ENCODE assay signal across 8 cellular contexts in the genomic region with DNA sequence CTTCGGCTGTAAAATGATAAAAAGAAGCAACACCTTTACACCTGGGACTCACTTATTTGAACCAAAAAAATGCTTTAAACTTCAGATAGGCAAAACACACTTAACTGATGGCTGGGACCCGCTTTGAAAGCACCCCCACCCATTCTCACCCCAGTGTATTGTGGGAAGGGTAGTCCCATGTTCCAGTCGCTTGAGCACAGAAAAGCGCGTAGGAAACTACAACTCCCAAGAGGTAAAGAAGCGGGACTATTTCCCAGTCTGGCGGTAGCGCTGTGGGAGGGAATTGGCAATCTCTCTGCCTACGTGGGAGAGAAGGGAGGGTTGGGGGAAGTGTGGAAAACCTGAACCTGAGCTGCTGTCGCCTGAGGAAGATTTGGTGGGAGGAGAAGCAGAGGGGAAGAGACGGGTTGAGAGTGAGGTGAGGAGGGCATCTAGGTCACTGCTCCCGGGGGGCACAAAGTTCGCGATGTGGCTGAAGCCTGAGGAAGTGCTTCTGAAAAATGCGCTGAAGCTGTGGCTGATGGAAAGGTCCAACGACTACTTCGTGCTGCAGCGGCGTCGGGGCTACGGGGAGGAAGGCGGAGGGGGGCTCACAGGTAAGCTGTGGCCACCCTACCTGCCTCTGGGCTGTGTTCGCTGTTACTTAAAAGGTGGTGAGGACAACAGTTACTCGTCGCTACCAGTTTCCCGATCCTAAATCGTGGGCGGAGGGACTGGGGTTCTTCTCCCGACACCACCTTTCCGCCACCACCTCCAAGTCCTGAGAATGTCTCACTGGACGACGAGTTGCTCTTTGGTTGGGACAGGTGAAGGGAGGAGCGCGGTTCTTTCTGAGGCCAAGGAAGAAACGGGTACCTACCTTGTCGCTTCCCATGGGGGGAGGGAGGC. TPM values are rescaled to one million over a fixed set of nuclear protein-coding genes. Genes with fewer than 3 reads are reported as not detected.
DNase-seq lines count a peak whose midpoint lies in the region; ATAC-seq and TF ChIP-seq lines count a peak whose summit lies in the region.

A gene (plus strand): TSS at position 286 of the 888 bp plus-strand sequence. CDS start 181 bp downstream, at position 467.

- TF ChIP-seq POLR2A in IMR-90 (IDR thresholded peaks at IDR 0.05; ENCODE audit: low read depth, low read length) (peak; percentile 63; the same call in 1 of the 2 replicates), breast epithelium (IDR thresholded peaks at IDR 0.05) (no peak)

- WGBS in IMR-90 (ENCODE audit: extremely low coverage in 2 of 2, insufficient read length in 1 of 2), 2 experiments, result 9% methylated on average over 6 of the region's 36 CpGs; no CpG with 5 or more reads in 1 of the 2 experiments
- no CpG with 5 or more reads among the region's 36 CpGs for WGBS in iPS DF 6.9 (ENCODE audit: insufficient coverage, insufficient read length)

- peak within 1 kb of the TSS; percentile 94 for H3K14ac ChIP-seq in IMR-90 (replicated peaks; ENCODE audit: low read depth, low read length)

- peak within 1 kb of the TSS; percentile 61; the same call in 1 of the 2 replicates for H2AK5ac ChIP-seq in IMR-90 (ENCODE audit: low read depth, low read length)

- peak within 1 kb of the TSS; percentile 96 for H2AFZ ChIP-seq in IMR-90 (replicated peaks; ENCODE audit: low read length, poor library complexity)

- H3K36me3 ChIP-seq in IMR-90 (ENCODE audit: control insufficient read depth, insufficient read depth, low read length) (no peaks in the 10 kb centered on the region), SJCRH30 (no peaks in the 10 kb centered on the region), breast epithelium (no peaks in the 10 kb centered on the region), iPS DF 6.9 (ENCODE audit: control insufficient read depth, insufficient read depth, low read length) (no peaks in the 10 kb centered on the region)

- no peaks in the 10 kb centered on the region for H3K9me1 ChIP-seq in IMR-90 (ENCODE audit: insufficient read depth, low read length)

- H3K4me2 ChIP-seq in IMR-90 (ENCODE audit: low read depth, low read length), result peak within 1 kb of the TSS; percentile 96

- H2BK15ac ChIP-seq in IMR-90 (ENCODE audit: low read depth, low read length), result peak within 1 kb of the TSS; percentile 28; the same call in 1 of the 3 replicates

- peak within 1 kb of the TSS; percentile 86 for H3K18ac ChIP-seq in IMR-90 (ENCODE audit: low read depth, low read length)

- TF ChIP-seq CTCF in IMR-90 (conservative IDR thresholded peaks at IDR 0.05; ENCODE audit: low read depth, low read length) (no peak), breast epithelium (IDR thresholded peaks at IDR 0.05) (no peak), retinal pigment epithelial cell (conservative IDR thresholded peaks at IDR 0.05; ENCODE audit: low read depth, low read length) (no peak)

- TF ChIP-seq RAD21 in IMR-90 (IDR thresholded peaks at IDR 0.05; ENCODE audit: low read length), result no peak

- intact Hi-C loops in IMR-90 (cut with micrococcal nuclease) (no loop called here), breast epithelium (cut with DNase I; ENCODE audit: low total_unique reads) (no loop called here)

- no peaks in the 10 kb centered on the region for H4K20me1 ChIP-seq in IMR-90 (ENCODE audit: insufficient read depth, low read length)

- CTCF ChIA-PET in IMR-90 (lab: Yijun Ruan, JAX), result no interaction called here

- H3K4me3 ChIP-seq in IMR-90 (ENCODE audit: insufficient read depth, low read depth, low read length) (peak within 1 kb of the TSS; percentile 70), SJCRH30 (peak within 1 kb of the TSS; percentile 49), breast epithelium (peak within 1 kb of the TSS; percentile 58 to 76 (median 63)), iPS DF 6.9 (ENCODE audit: low read length) (peak within 1 kb of the TSS; percentile 94), retinal pigment epithelial cell (ENCODE audit: low read length) (peak within 1 kb of the TSS; percentile 83)

- H3K4me1 ChIP-seq in IMR-90 (ENCODE audit: control insufficient read depth, insufficient read depth, low read length), result no peaks in the 10 kb centered on the region
- no peaks in the 10 kb centered on the region for H3K4me1 ChIP-seq in SJCRH30
- no peaks in the 10 kb centered on the region for H3K4me1 ChIP-seq in breast epithelium
- no peaks in the 10 kb centered on the region; the same call in 1 of the 2 replicates for H3K4me1 ChIP-seq in iPS DF 6.9 (ENCODE audit: control insufficient read depth, insufficient read depth, low read length)

- DNase-seq in ELF-1 (ENCODE audit: low read depth, low spot score) (peak; percentile 91), IMR-90 (peak; percentile 92), SJCRH30 (peak; percentile 34 to 60), breast epithelium (ENCODE audit: low spot score in 2 of 2) (peak; percentile 62 to 78), iPS DF 6.9 (ENCODE audit: low read depth, low spot score) (peak; percentile 61), retinal pigment epithelial cell (ENCODE audit: low read depth) (peak; percentile 78), NOMO-1 treated with DMSO at 0.1 percent for 48 hours (lab: John Stamatoyannopoulos, UW; ENCODE audit: unreplicated experiment) (no peak)

- POLR2A ChIA-PET in IMR-90 (lab: Charles Lee; ENCODE audit: unreplicated experiment), result interaction anchor here (0.7 kb wide), 1 partner anchor 60 kb away, joined by 5 read pairs; no protein-coding TSS in a partner anchor

- H3K4ac ChIP-seq in IMR-90 (ENCODE audit: low read depth, low read length), result peak within 1 kb of the TSS; percentile 88

- no TSS peak for BruUV-seq in IMR-90 (replicated peaks; lab: Mats Ljungman, UMichigan)

- H3K9ac ChIP-seq in IMR-90 (ENCODE audit: low read depth, low read length), result peak within 1 kb of the TSS; percentile 75

- H3K27ac ChIP-seq in IMR-90 (ENCODE audit: insufficient read depth, low read length) (peak within 1 kb of the TSS; percentile 74), SJCRH30 (no peak within 1 kb of the TSS), breast epithelium (peak within 1 kb of the TSS; percentile 69 to 83), iPS DF 6.9 (ENCODE audit: low read length) (no peak within 1 kb of the TSS)

- no peaks in the 10 kb centered on the region for H3K9me3 ChIP-seq in IMR-90 (ENCODE audit: control insufficient read depth, insufficient read depth, low read length)
- no peaks in the 10 kb centered on the region for H3K9me3 ChIP-seq in SJCRH30 (replicated peaks)
- no peaks in the 10 kb centered on the region for H3K9me3 ChIP-seq in breast epithelium
- no peaks in the 10 kb centered on the region for H3K9me3 ChIP-seq in iPS DF 6.9 (ENCODE audit: control insufficient read depth, insufficient read depth, low read length)

- dilution Hi-C loops in IMR-90 (cut with HindIII; ENCODE audit: low sequenced_read_pairs, unreplicated experiment), result no loop called here

- peak within 1 kb of the TSS; percentile 73 for H2BK5ac ChIP-seq in IMR-90 (ENCODE audit: low read depth, low read length, poor library complexity, severe bottlenecking)

- peak within 1 kb of the TSS; percentile 54 for H3K56ac ChIP-seq in IMR-90 (ENCODE audit: extremely low read depth, insufficient read depth, low read length)

- H2AK9ac ChIP-seq in IMR-90 (replicated peaks; ENCODE audit: low read depth, low read length, poor library complexity), result peak within 1 kb of the TSS; percentile 66

- peak within 1 kb of the TSS; percentile 95 for H3K23ac ChIP-seq in IMR-90 (ENCODE audit: low read depth, low read length)

- peak within 1 kb of the TSS; percentile 96 for H4K5ac ChIP-seq in IMR-90 (ENCODE audit: low read depth, low read length)

- peak within 1 kb of the TSS; percentile 78 to 87 for H4K8ac ChIP-seq in IMR-90 (ENCODE audit: low read depth in 2 of 2, low read length in 2 of 2)

- peak within 1 kb of the TSS; percentile 53 for H2BK120ac ChIP-seq in IMR-90 (ENCODE audit: low read depth, low read length)

- peak; percentile 98 for ATAC-seq in GM21723 (IDR thresholded peaks at IDR 0.05; ENCODE audit: unreplicated experiment)
- peak; percentile 98 for ATAC-seq in IMR-90 (ENCODE audit: low read depth)

- peak within 1 kb of the TSS; percentile 36; the same call in 1 of the 2 replicates for H2BK20ac ChIP-seq in IMR-90 (ENCODE audit: low read depth, low read length)

- H3K27me3 ChIP-seq in IMR-90 (ENCODE audit: control insufficient read depth, insufficient read depth, low read length) (peaks cover 6% of the 10 kb centered on the region), SJCRH30 (no peaks in the 10 kb centered on the region), breast epithelium (peaks cover 0 to 34% of the 10 kb centered on the region in 2 donors), iPS DF 6.9 (ENCODE audit: control insufficient read depth, insufficient read depth, low read length) (no peaks in the 10 kb centered on the region)

- peak within 1 kb of the TSS; percentile 61 for H4K91ac ChIP-seq in IMR-90 (ENCODE audit: insufficient read depth, low read depth, low read length)

- peaks cover 0 to 9% of the 10 kb centered on the region in 2 experiments; a peak in 2 of 4 replicates for H3K79me1 ChIP-seq in IMR-90 (ENCODE audit: low read depth in 1 of 2, low read length in 2 of 2)

- in situ Hi-C loops in IMR-90 (cut with MboI; ENCODE audit: low sequenced_read_pairs), result no loop called here

TF ChIP-seq in IMR-90, 13 proteins besides CTCF, POLR2A, EP300 and RAD21:
- TF ChIP-seq CEBPB (IDR thresholded peaks at IDR 0.05; ENCODE audit: low read depth, low read length) (0 out of 2 replicates have a peak, but pooled peaks have one; percentile 15), MAZ (IDR thresholded peaks at IDR 0.05; ENCODE audit: borderline replicate concordance, low read depth, low read length) (peak; percentile 67; the same call in 1 of the 2 replicates), CHD1 (IDR thresholded peaks at IDR 0.05; ENCODE audit: low read depth, low read length) (no peak), MXI1 (IDR thresholded peaks at IDR 0.05; ENCODE audit: borderline replicate concordance, low read depth, low read length) (no peak), FOS (IDR thresholded peaks at IDR 0.05; ENCODE audit: low read depth, low read length) (no peak)

RNA-seq across cellular contexts. Expression of the gene that starts here (rescaled TPM):
- total RNA-seq in IMR-90 (2012; rRNA removed) (10.4 and 14.4 TPM in 2 replicates), breast epithelium (10 to 100 TPM in 1 of 3 donors, 1 to 10 TPM in 2; 5.3 to 12.9 (median 7.9) TPM)
- 5.8 and 8.3 TPM in 2 replicates for polyA plus RNA-seq in IMR-90 (2012; rRNA removed)
- 1.1 and 1.3 TPM in 2 replicates for polyA plus RNA-seq in IMR-90 (2012; cell fraction: cytosol; rRNA removed)
- polyA plus RNA-seq in IMR-90 (2012; cell fraction: nucleus; rRNA removed; ENCODE audit: low replicate concordance), result 0.72 and 8.0 TPM in 2 replicates
- total RNA-seq in SJCRH30 (2014; rRNA removed; shearing (Covaris generic)), result 0.16 and 0.20 TPM in 2 replicates

Comparison
In these comparisons a context has a peak if more than half of its experiments do, and no peak if none do; other contexts are left out.
1. Peak in DNase-seq and H3K4me3 ChIP-seq in SJCRH30; RNA of the gene not detected or under 1 TPM.
2. H3K27ac ChIP-seq: peak in IMR-90 (single experiment) and breast epithelium (2 of 2); none in SJCRH30 (single experiment) and iPS DF 6.9 (single experiment).
3. Peak in every context shown above with its lines, with median percentiles within 50 percentile points of each other: H3K4me3 ChIP-seq.